ENCODE assay signal across 8 cellular contexts in genomic region chr13:45464141-45464686, GRCh38. TPM values are rescaled to one million over a fixed set of nuclear protein-coding genes. Genes with fewer than 3 reads are reported as not detected.
DNase-seq lines count a peak whose midpoint lies in the region; ATAC-seq, FAIRE-seq and TF ChIP-seq lines count a peak whose summit lies in the region.

No MANE protein-coding gene starts in this region.

- H2AFZ ChIP-seq in SK-N-SH (ENCODE audit: low read depth) = peak overlapping the region; percentile 94
- peak overlapping the region; percentile 86 for H2AFZ ChIP-seq in keratinocyte (ENCODE audit: control insufficient read depth, low read length)

- peak overlapping the region; percentile 85 to 91 for H3K27ac ChIP-seq in SK-N-SH (ENCODE audit: low read depth in 2 of 2, low read length in 1 of 2)
- peak overlapping the region; percentile 88 for H3K27ac ChIP-seq in keratinocyte (ENCODE audit: control insufficient read depth, insufficient read depth, low read length)
- peak overlapping the region; percentile 77 for H3K27ac ChIP-seq in substantia nigra (ENCODE audit: low read depth, low read length, poor library complexity, severe bottlenecking)

- dilution Hi-C loops in keratinocyte (cut with MboI; ENCODE audit: extremely low pct_ligation_motif_present, low sequenced_read_pairs) = no loop called here

- in situ Hi-C loops in ACHN (cut with HindIII; ENCODE audit: low pct_ligation_motif_present, low pct_unique_long_range_greater_than_20kb, low sequenced_read_pairs) = no loop called here

- H4K20me1 ChIP-seq in SK-N-SH (ENCODE audit: insufficient read depth) (peaks cover 38% of the 10 kb centered on the region), keratinocyte (ENCODE audit: control insufficient read depth, extremely low read depth, insufficient read depth, low read length) (peaks cover 6% of the 10 kb centered on the region)

- WGBS in SK-N-SH (ENCODE audit: low lambda C conversion rate) = 92% methylated on average over 9 of the region's 9 CpGs

- no peaks in the 10 kb centered on the region for H3K9me1 ChIP-seq in keratinocyte (ENCODE audit: control insufficient read depth, extremely low read depth, insufficient read depth, low read length)

- TF ChIP-seq RAD21 in SK-N-SH (IDR thresholded peaks at IDR 0.05; ENCODE audit: low read length) = peak; percentile 30; the same call in 1 of the 2 replicates

- H3K27me3 Mint-ChIP-seq in activated naive CD8-positive, alpha-beta T cell treated with anti-CD3 and anti-CD28 coated beads, Interleukin-2, amount 50 U/mL, for 24 hours = no peaks in the 10 kb centered on the region

- H3K27ac Mint-ChIP-seq in activated naive CD8-positive, alpha-beta T cell treated with anti-CD3 and anti-CD28 coated beads, Interleukin-2, amount 50 U/mL, for 24 hours = peak overlapping the region; percentile 94

- FAIRE-seq in keratinocyte (lab: Jason Lieb, UNC) = no peak

- H3K36me3 Mint-ChIP-seq in activated naive CD8-positive, alpha-beta T cell treated with anti-CD3 and anti-CD28 coated beads, Interleukin-2, amount 50 U/mL, for 24 hours (ENCODE audit: low read depth) = peaks cover 7% of the 10 kb centered on the region

- CTCF ChIA-PET in SK-N-SH (lab: Yijun Ruan, JAX) = interaction anchor here (1.0 kb wide), 1 partner anchor 11 kb away, joined by 3 read pairs; no protein-coding TSS in a partner anchor

- H3K79me2 ChIP-seq in SK-N-SH (ENCODE audit: insufficient read depth) (peaks cover 49% of the 10 kb centered on the region), keratinocyte (ENCODE audit: control insufficient read depth, insufficient read depth, low read length) (peaks cover 45% of the 10 kb centered on the region)

- H3K27me3 ChIP-seq in SK-N-SH (ENCODE audit: insufficient read depth) (no peaks in the 10 kb centered on the region), keratinocyte (ENCODE audit: control insufficient read depth, extremely low read depth, insufficient read depth, low read length) (no peaks in the 10 kb centered on the region)

- H3K4me1 ChIP-seq in SK-N-SH (ENCODE audit: control insufficient read depth in 1 of 2, insufficient read depth in 2 of 2, low read depth in 1 of 2, low read length in 1 of 2) (peaks cover 5 to 16% of the 10 kb centered on the region in 2 experiments; a peak in 3 of 4 replicates), keratinocyte (ENCODE audit: control insufficient read depth, extremely low read depth, insufficient read depth, low read length) (peaks cover 28% of the 10 kb centered on the region)

- peaks cover 2% of the 10 kb centered on the region for H3K9me3 Mint-ChIP-seq in activated naive CD8-positive, alpha-beta T cell treated with anti-CD3 and anti-CD28 coated beads, Interleukin-2, amount 50 U/mL, for 24 hours

- peaks cover 15% of the 10 kb centered on the region for H3F3A ChIP-seq in SK-N-SH (replicated peaks; ENCODE audit: insufficient read depth)

- H3K9me2 ChIP-seq in SK-N-SH = no peaks in the 10 kb centered on the region

- H3K36me3 ChIP-seq in SK-N-SH (replicated peaks in 1 of 2; ENCODE audit: control insufficient read depth in 1 of 2, insufficient read depth in 2 of 2, low read length in 1 of 2) (peaks cover 4 to 16% of the 10 kb centered on the region in 2 experiments), keratinocyte (ENCODE audit: control insufficient read depth in 2 of 2, extremely low read depth in 1 of 2, insufficient read depth in 2 of 2, low read length in 2 of 2) (no peaks in the 10 kb centered on the region)

- TF ChIP-seq CTCF in SK-N-SH (IDR thresholded peaks at IDR 0.05) (peak; percentile 45; the same call in 1 of the 2 replicates), keratinocyte (optimal IDR thresholded peaks at IDR 0.05 in 1 of 3, IDR thresholded peaks at IDR 0.05 in 1 of 3, conservative IDR thresholded peaks at IDR 0.05 in 1 of 3; ENCODE audit: extremely low read depth in 1 of 3, insufficient read depth in 2 of 3, low read length in 3 of 3) (peak in 1 of 3 experiments; percentile 38)

- peaks cover 47% of the 10 kb centered on the region for H3K4me1 Mint-ChIP-seq in activated naive CD8-positive, alpha-beta T cell treated with anti-CD3 and anti-CD28 coated beads, Interleukin-2, amount 50 U/mL, for 24 hours

- H3K4me3 Mint-ChIP-seq in activated naive CD8-positive, alpha-beta T cell treated with anti-CD3 and anti-CD28 coated beads, Interleukin-2, amount 50 U/mL, for 24 hours = peak overlapping the region; percentile 90

- H3K9me3 ChIP-seq in SK-N-SH (no peaks in the 10 kb centered on the region), keratinocyte (ENCODE audit: control insufficient read depth, low read depth, low read length) (no peaks in the 10 kb centered on the region)

- H3K9ac ChIP-seq in SK-N-SH (peak overlapping the region; percentile 94; the same call in 1 of the 2 replicates), keratinocyte (ENCODE audit: control insufficient read depth, extremely low read depth, insufficient read depth, low read length) (peak overlapping the region; percentile 42)

- no peak for DNase-seq in SK-N-SH
- DNase-seq in activated naive CD8-positive, alpha-beta T cell treated with anti-CD3 and anti-CD28 coated beads, Interleukin-2, amount 50 U/mL, for 24 hours = no peak
- no peak for DNase-seq in keratinocyte (ENCODE audit: low read depth, low spot score)
- peak in 5 of 49 donors; percentile 1 to 14 (median 11) for DNase-seq in substantia nigra (lab: John Stamatoyannopoulos, UW)
- no peak for DNase-seq in NCI-H82 (lab: John Stamatoyannopoulos, UW)
- no peak for DNase-seq in AG08396 (ENCODE audit: low spot score)
- DNase-seq in ACHN = no peak

- H3K4me3 ChIP-seq in SK-N-SH (ENCODE audit: low read depth in 2 of 2, low read length in 1 of 2) (peak overlapping the region; percentile 88 to 99), keratinocyte (ENCODE audit: control insufficient read depth in 2 of 3, extremely low read depth in 1 of 3, insufficient read depth in 2 of 3, low read depth in 1 of 3, low read length in 3 of 3) (peak overlapping the region; percentile 46 to 99 (median 94))

- POLR2A ChIA-PET in SK-N-SH (lab: Yijun Ruan, JAX) = interaction anchor here (1.0 to 1.4 kb wide), 2 partner anchors 123 to 124 kb away, joined by 4 to 7 read pairs; partner anchors contain the start of gene TPT1

- ATAC-seq in SK-N-SH treated with all-trans-retinoic acid at 6 μM for 48 hours = no peak
- no peak for ATAC-seq in activated naive CD8-positive, alpha-beta T cell treated with anti-CD3 and anti-CD28 coated beads, Interleukin-2, amount 50 U/mL, for 24 hours

- H3K4me2 ChIP-seq in SK-N-SH = peak overlapping the region; percentile 38
- peak overlapping the region; percentile 82 for H3K4me2 ChIP-seq in keratinocyte (ENCODE audit: control insufficient read depth, extremely low read depth, insufficient read depth, low read depth, low read length)

- 0 out of 4 replicates have a peak, but pooled peaks of 1 of the 2 experiments have one; percentile 40 for TF ChIP-seq EP300 in SK-N-SH (IDR thresholded peaks at IDR 0.05; ENCODE audit: borderline replicate concordance in 1 of 2, low read depth in 1 of 2, low read length in 1 of 2)

TF ChIP-seq in SK-N-SH, 30 proteins besides CTCF, POLR2A, EP300 and RAD21:
- TF ChIP-seq GATA2 (CRISPR knock-in tag; IDR thresholded peaks at IDR 0.05) = no peak
- TF ChIP-seq MEF2A (IDR thresholded peaks at IDR 0.05; ENCODE audit: borderline replicate concordance, low read depth) = no peak
- peak; percentile 30; the same call in 1 of the 2 replicates for TF ChIP-seq NFIC (IDR thresholded peaks at IDR 0.05; ENCODE audit: borderline replicate concordance)

TF ChIP-seq in SK-N-SH treated with all-trans-retinoic acid at 6 μM for 48 hours, 23 proteins besides CTCF, POLR2A, EP300 and RAD21 (continues in another document):
- TF ChIP-seq PPARA (CRISPR knock-in tag; IDR thresholded peaks at IDR 0.05; ENCODE audit: borderline replicate concordance) = no peak
- TF ChIP-seq ZC3H10 (CRISPR knock-in tag; IDR thresholded peaks at IDR 0.05) = no peak
- TF ChIP-seq TCF4 (CRISPR knock-in tag; IDR thresholded peaks at IDR 0.05; ENCODE audit: borderline replicate concordance) = no peak
- TF ChIP-seq CSDC2 (CRISPR knock-in tag; IDR thresholded peaks at IDR 0.05) = no peak
- no peak for TF ChIP-seq CREB5 (CRISPR knock-in tag; IDR thresholded peaks at IDR 0.05; ENCODE audit: low read depth)

RNA-seq across cellular contexts. Expression of gene COG3, which starts 0.5 kb away (rescaled TPM):
- polyA plus RNA-seq in SK-N-SH (2012; rRNA removed) = 25.6 and 58.9 TPM in 2 replicates
- polyA plus RNA-seq in SK-N-SH (2012; cell fraction: cytosol; rRNA removed) = 20.8 and 27.4 TPM in 2 replicates
- 53.1 and 53.7 TPM in 2 replicates for polyA plus RNA-seq in SK-N-SH (2012; cell fraction: nucleus; rRNA removed)
- polyA plus RNA-seq in keratinocyte = 22.8 to 31.0 TPM (median 24.0 TPM) in 3 replicates
- polyA plus RNA-seq in keratinocyte (2011; ENCODE audit: low read depth) = 18.2 TPM
- 10.4 and 18.9 TPM in 2 replicates for polyA plus RNA-seq in keratinocyte (2011; cell fraction: cytosol; rRNA removed)
- polyA plus RNA-seq in keratinocyte (2011; cell fraction: nucleus; rRNA removed) = 34.2 and 41.7 TPM in 2 replicates
- 14.7 and 19.2 TPM in 2 replicates for polyA plus RNA-seq in keratinocyte (2012; ENCODE audit: low replicate concordance)
- polyA minus RNA-seq in keratinocyte = 5.0 to 32.4 TPM (median 19.9 TPM) in 3 replicates
- 13.4 TPM for polyA minus RNA-seq in keratinocyte (2011; cell fraction: cytosol; rRNA and poly(A)+ RNA removed)
- polyA minus RNA-seq in keratinocyte (2011; cell fraction: nucleus; rRNA and poly(A)+ RNA removed) = 31.8 and 48.5 TPM in 2 replicates

RNA-seq across cellular contexts. Expression of gene SLC25A30, which starts 46.0 kb away (rescaled TPM):
- polyA plus RNA-seq in SK-N-SH (2012; rRNA removed) (9.6 and 13.9 TPM in 2 replicates), keratinocyte (21.4 to 26.8 TPM (median 24.5 TPM) in 3 replicates)
- 11.8 and 13.8 TPM in 2 replicates for polyA plus RNA-seq in SK-N-SH (2012; cell fraction: cytosol; rRNA removed)
- 7.0 and 14.1 TPM in 2 replicates for polyA plus RNA-seq in SK-N-SH (2012; cell fraction: nucleus; rRNA removed)
- polyA plus RNA-seq in keratinocyte (2011; ENCODE audit: low read depth) = 20.1 TPM
- polyA plus RNA-seq in keratinocyte (2011; cell fraction: cytosol; rRNA removed) = 18.5 and 29.4 TPM in 2 replicates
- 20.8 and 21.6 TPM in 2 replicates for polyA plus RNA-seq in keratinocyte (2011; cell fraction: nucleus; rRNA removed)
- 10.6 and 19.4 TPM in 2 replicates for polyA plus RNA-seq in keratinocyte (2012; ENCODE audit: low replicate concordance)
- polyA minus RNA-seq in keratinocyte = 26.0 to 49.0 TPM (median 46.0 TPM) in 3 replicates
- 19.0 TPM for polyA minus RNA-seq in keratinocyte (2011; cell fraction: cytosol; rRNA and poly(A)+ RNA removed)
- polyA minus RNA-seq in keratinocyte (2011; cell fraction: nucleus; rRNA and poly(A)+ RNA removed) = 11.8 and 33.2 TPM in 2 replicates
